In the genomic region with DNA sequence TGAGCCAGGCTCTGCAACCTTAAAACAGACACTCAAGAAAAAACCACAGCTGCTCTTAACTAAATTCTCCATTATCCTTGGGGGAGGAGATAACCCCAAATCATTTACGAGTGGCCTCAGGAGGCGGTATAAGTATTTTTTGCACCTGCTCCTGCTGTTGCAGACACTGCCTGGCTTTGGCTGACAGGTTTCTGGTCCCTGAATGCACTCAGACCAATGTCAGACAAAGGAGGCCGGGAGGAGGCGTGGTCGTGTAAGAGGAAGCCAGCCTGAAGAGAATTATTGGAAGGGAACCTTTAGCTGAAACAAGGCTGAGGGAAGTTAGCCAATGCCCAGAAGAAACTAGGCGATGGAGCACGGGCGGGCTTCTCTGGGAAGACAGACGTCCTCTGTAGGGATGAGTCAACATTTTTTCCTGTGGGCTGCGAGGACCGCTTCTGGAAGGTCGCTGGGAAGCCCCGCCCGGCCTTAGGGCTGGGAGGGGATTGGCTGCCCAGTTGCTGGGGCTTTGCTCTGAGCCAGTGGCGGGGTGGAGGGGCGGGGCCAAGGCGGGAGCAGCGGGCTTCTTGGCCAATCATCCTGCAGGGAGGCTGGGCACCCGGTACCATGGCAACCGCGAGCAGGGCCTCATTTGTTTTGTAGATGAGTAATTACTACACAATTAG, we compare ENCODE assay signal across 8 cellular contexts.
DNase-seq lines count a peak whose midpoint lies in the region; ATAC-seq and TF ChIP-seq lines count a peak whose summit lies in the region.

No MANE protein-coding gene starts in this region.

- no peak overlapping the region for H2BK5ac ChIP-seq in H9 (ENCODE audit: insufficient read length, low read length)

- H3K27me3 ChIP-seq in H9 (ENCODE audit: insufficient read depth, low read length) (no peaks in the 10 kb centered on the region), lung (ENCODE audit: control insufficient read depth, insufficient read depth) (no peaks in the 10 kb centered on the region)

- no CpG with 5 or more reads among the region's 21 CpGs for WGBS in H9 (ENCODE audit: extremely low coverage, insufficient read length, low lambda C conversion rate)
- 18 to 26% methylated on average over 21 of the region's 21 CpGs for WGBS in lung, 2 donors

- H3K36me3 Mint-ChIP-seq in H9 (ENCODE audit: insufficient read depth in 1 of 3, low read depth in 3 of 3): no peaks in the 10 kb centered on the region; a peak in 1 of 7 replicates

- H4K8ac ChIP-seq in H9 (replicated peaks; ENCODE audit: insufficient read length, low read depth, low read length): no peak overlapping the region

- peaks cover 55 to 64% of the 10 kb centered on the region in 2 experiments for H3K4me1 Mint-ChIP-seq in H9

- no peak overlapping the region for H3K18ac ChIP-seq in H9 (ENCODE audit: insufficient read length, low read depth, low read length)

- H3K4me1 ChIP-seq in H9 (ENCODE audit: insufficient read depth, low read length) (peaks cover 3% of the 10 kb centered on the region; the same call in 1 of the 2 replicates), lung (ENCODE audit: control insufficient read depth in 2 of 2, insufficient read depth in 2 of 2, low read length in 2 of 2) (peaks cover 0 to 7% of the 10 kb centered on the region in 2 donors)

- H3K23me2 ChIP-seq in H9 (ENCODE audit: insufficient read length, low read depth, low read length, poor library complexity, severe bottlenecking): no peaks in the 10 kb centered on the region

- H3K36me3 ChIP-seq in lung (ENCODE audit: control insufficient read depth in 2 of 2, insufficient read depth in 2 of 2, low read length in 2 of 2): no peaks in the 10 kb centered on the region

- H3K79me1 ChIP-seq in H9 (ENCODE audit: insufficient read depth, low read depth, low read length, poor library complexity, severe bottlenecking): no peaks in the 10 kb centered on the region

- DNase-seq in AG09309 (ENCODE audit: low read depth): peak; percentile 86
- peak; percentile 100 for DNase-seq in H9
- peak; percentile 99 for DNase-seq in NCI-H2227 (lab: John Stamatoyannopoulos, UW; ENCODE audit: unreplicated experiment)
- DNase-seq in activated CD4-positive, alpha-beta T cell treated with anti-CD3 and anti-CD28 coated beads for 48 hours: peak; percentile 68
- DNase-seq in epithelial cell of esophagus (ENCODE audit: low read depth): peak; percentile 99
- peak; percentile 94 for DNase-seq in lung (ENCODE audit: low spot score)
- peak; percentile 9 for DNase-seq in stimulated activated CD8-positive, alpha-beta memory T cell treated with anti-CD3 and anti-CD28 coated beads, Interleukin-12 subunit alpha, Interleukin-12 subunit beta, amount 100 ng/mL, for 24 hours (ENCODE audit: extremely low read depth)
- DNase-seq in UCSD-AML1 (lab: John Stamatoyannopoulos, UW; ENCODE audit: unreplicated experiment): no peak

- H4K91ac ChIP-seq in H9 (ENCODE audit: insufficient read length, low read depth, low read length): no peak overlapping the region

- peak overlapping the region; percentile 56 for H3K4me2 ChIP-seq in H9 (ENCODE audit: insufficient read depth, insufficient read length, low read length)

- no peaks in the 10 kb centered on the region for H3K27me3 Mint-ChIP-seq in H9 (ENCODE audit: low read depth)

- no peak for TF ChIP-seq CTCF in AG09309 (IDR thresholded peaks at IDR 0.05; ENCODE audit: control insufficient read depth, insufficient read depth, low read depth, low read length, missing control alignments)
- TF ChIP-seq CTCF in H9 (conservative IDR thresholded peaks at IDR 0.05): no peak
- TF ChIP-seq CTCF in epithelial cell of esophagus (IDR thresholded peaks at IDR 0.05; ENCODE audit: insufficient read depth, low read depth, low read length, missing control alignments): peak; percentile 3
- TF ChIP-seq CTCF in lung (IDR thresholded peaks at IDR 0.05; ENCODE audit: control extremely low read depth, extremely low read depth): no peak

- no peaks in the 10 kb centered on the region for H3K9me3 ChIP-seq in H9 (ENCODE audit: control insufficient read depth, low read depth, low read length)
- H3K9me3 ChIP-seq in lung (ENCODE audit: control insufficient read depth in 2 of 2, insufficient read depth in 1 of 2, low read length in 1 of 2): no peaks in the 10 kb centered on the region

- H2BK20ac ChIP-seq in H9 (ENCODE audit: low read depth, low read length, poor library complexity, severe bottlenecking): no peak overlapping the region

- no peak overlapping the region for H2BK15ac ChIP-seq in H9 (ENCODE audit: low read depth, low read length)

- no peak overlapping the region for H3K14ac ChIP-seq in H9 (ENCODE audit: insufficient read depth, low read length)

- H3K9me3 Mint-ChIP-seq in H9: no peaks in the 10 kb centered on the region

- H2AFZ ChIP-seq in H9 (ENCODE audit: low read length): no peak overlapping the region

- H3K4me3 Mint-ChIP-seq in H9: peak overlapping the region; percentile 73 to 87

- H3K4ac ChIP-seq in H9 (ENCODE audit: low read depth, low read length): no peak overlapping the region

- H3K4me3 ChIP-seq in AG09309 (ENCODE audit: control insufficient read depth, low read depth, low read length) (no peak overlapping the region; the same call in 1 of the 2 replicates), epithelial cell of esophagus (ENCODE audit: low read length) (peak overlapping the region; percentile 2), lung (no peak overlapping the region)

- no peak overlapping the region for H3K9ac ChIP-seq in H9 (ENCODE audit: extremely low read depth, insufficient read length, low read length)

- no peak overlapping the region for H2BK12ac ChIP-seq in H9 (ENCODE audit: insufficient read length, low read depth, low read length)

- no peak overlapping the region for H3K56ac ChIP-seq in H9 (ENCODE audit: insufficient read length, low read depth, low read length)

- peak; percentile 99 for ATAC-seq in lung (ENCODE audit: insufficient read depth, low FRiP score)

- H2BK120ac ChIP-seq in H9 (ENCODE audit: low read depth, low read length, poor library complexity, severe bottlenecking): no peak overlapping the region

- peak overlapping the region; percentile 97 to 99 (median 98); a peak in 6 of 7 replicates for H3K27ac Mint-ChIP-seq in H9

- no peak overlapping the region for H3K23ac ChIP-seq in H9 (ENCODE audit: insufficient read length, low read depth, low read length)

- no peaks in the 10 kb centered on the region for H4K20me1 ChIP-seq in H9 (ENCODE audit: control insufficient read depth, insufficient read depth, insufficient read length)

- H4K5ac ChIP-seq in H9 (ENCODE audit: insufficient read length, low read depth, low read length): no peak overlapping the region

- no peaks in the 10 kb centered on the region; the same call in 1 of the 2 replicates for H3K79me2 ChIP-seq in H9 (ENCODE audit: insufficient read depth, low read length)

- H3K27ac ChIP-seq in H9 (ENCODE audit: insufficient read length, low read depth, low read length) (peak overlapping the region; percentile 6), lung (ENCODE audit: low read depth in 1 of 2, low read length in 1 of 2) (peak overlapping the region; percentile 35 to 89)

- H3T11ph ChIP-seq in H9 (ENCODE audit: low read length): no peak overlapping the region

- H2AK5ac ChIP-seq in H9 (ENCODE audit: insufficient read length, low read length): no peak overlapping the region
